Comparison of ENCODE assay signal across 8 cellular contexts in the genomic region with DNA sequence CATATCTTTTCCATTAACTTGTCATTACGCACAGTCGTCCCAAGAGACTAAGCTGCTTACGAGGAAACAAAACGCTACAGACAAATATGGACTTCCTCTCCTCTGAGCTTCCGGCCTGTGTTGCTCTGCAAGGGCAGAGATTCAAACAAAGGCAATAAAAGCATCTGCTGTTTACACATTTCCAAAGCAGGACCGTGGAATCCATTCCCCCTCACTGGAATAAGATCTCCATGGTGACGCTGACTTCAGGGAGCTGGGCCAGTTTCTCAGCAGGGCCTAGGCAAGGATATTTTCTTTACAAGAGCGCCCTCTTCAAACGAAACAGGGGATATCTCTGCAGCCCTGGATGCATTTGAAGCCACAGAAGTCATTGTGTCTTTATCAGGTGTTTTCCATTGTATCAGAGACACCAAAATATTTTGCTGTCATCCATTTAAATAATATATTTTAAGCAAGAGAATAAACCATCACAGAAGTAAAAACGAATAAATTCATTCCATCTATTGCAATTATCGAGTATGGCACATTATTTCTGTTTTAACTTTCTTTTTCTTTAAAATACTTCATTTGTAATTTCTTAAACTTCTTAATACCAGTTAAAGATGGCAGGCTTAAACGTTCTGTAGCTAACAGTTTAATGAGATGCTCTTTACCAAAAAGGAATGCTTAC.
A peak's percentile ranks its signal among the peaks of the same experiment; 100 is the strongest.
DNase-seq lines count a peak whose midpoint lies in the region; ATAC-seq and TF ChIP-seq lines count a peak whose summit lies in the region.

No MANE protein-coding gene starts in this region.

- ATAC-seq in HG03025 (IDR thresholded peaks at IDR 0.05; ENCODE audit: low FRiP score, unreplicated experiment) (no peak), T-cell (replicated peaks in 1 of 4) (no peak), HG03378 (IDR thresholded peaks at IDR 0.05; ENCODE audit: unreplicated experiment) (no peak)

- H2BK15ac ChIP-seq in neuronal stem cell (ENCODE audit: low read length): no peak overlapping the region

- H2BK120ac ChIP-seq in neuronal stem cell (ENCODE audit: low read depth, low read length): no peak overlapping the region

- H4K91ac ChIP-seq in neuronal stem cell (ENCODE audit: low read depth, low read length, poor library complexity): no peak overlapping the region

- H3K9me3 Mint-ChIP-seq in T-cell: peaks cover 0 to 5% (median 0%) of the 10 kb centered on the region in 3 donors

- no peak overlapping the region for H3K9ac ChIP-seq in neuronal stem cell (ENCODE audit: low read depth, low read length, poor library complexity)

- peak overlapping the region; percentile 21 for H2AFZ ChIP-seq in neuronal stem cell (ENCODE audit: low read length)

- in situ Hi-C loops in GM13977 (cut with MboI; ENCODE audit: low pct_unique_long_range_greater_than_20kb, low sequenced_read_pairs, unreplicated experiment): no loop called here

- no CpG with 5 or more reads among the region's 12 CpGs for WGBS in neuronal stem cell (ENCODE audit: extremely low coverage in 2 of 2, insufficient read length in 2 of 2, insufficient replicate concordance in 1 of 2), 2 donors

- H2BK5ac ChIP-seq in neuronal stem cell (ENCODE audit: low read length): no peak overlapping the region

- H3K4me2 ChIP-seq in neuronal stem cell (ENCODE audit: insufficient read depth, low read length, poor library complexity, severe bottlenecking): no peak overlapping the region

- H3K23ac ChIP-seq in neuronal stem cell (ENCODE audit: low read depth, low read length, poor library complexity): no peak overlapping the region

- peak; percentile 29 for TF ChIP-seq CTCF in GM13977 (IDR thresholded peaks at IDR 0.05; ENCODE audit: extremely low read depth, insufficient read depth, missing control alignments)
- peak; percentile 50 for TF ChIP-seq CTCF in fibroblast of villous mesenchyme (IDR thresholded peaks at IDR 0.05; ENCODE audit: insufficient read depth, low read depth, low read length)

- CTCF ChIA-PET in T-cell (lab: Charles Lee): no interaction called here

- no peaks in the 10 kb centered on the region for H3K27me3 Mint-ChIP-seq in T-cell

- H3K27ac Mint-ChIP-seq in T-cell: no peak overlapping the region

- POLR2A ChIA-PET in T-cell (lab: Charles Lee): no interaction called here

- H3K9me3 ChIP-seq in neuronal stem cell (replicated peaks in 1 of 2; ENCODE audit: control insufficient read depth in 2 of 2, insufficient read depth in 1 of 2, low read depth in 1 of 2, low read length in 2 of 2): peaks cover 0 to 4% of the 10 kb centered on the region in 2 donors

- H3K4me3 Mint-ChIP-seq in T-cell: no peak overlapping the region

- no peak overlapping the region for H2AK5ac ChIP-seq in neuronal stem cell (ENCODE audit: low read depth, low read length)

- peaks cover 0 to 1% of the 10 kb centered on the region in 2 donors for H3K4me1 ChIP-seq in neuronal stem cell (ENCODE audit: control insufficient read depth in 2 of 2, insufficient read depth in 1 of 2, low read depth in 1 of 2, low read length in 2 of 2)

- no peak overlapping the region for H3K18ac ChIP-seq in neuronal stem cell (ENCODE audit: low read length)

- no peak overlapping the region for H3K4me3 ChIP-seq in fibroblast of villous mesenchyme (ENCODE audit: low read depth, low read length)
- no peak overlapping the region for H3K4me3 ChIP-seq in neuronal stem cell (ENCODE audit: low read length in 2 of 2)

- H3K36me3 ChIP-seq in neuronal stem cell (replicated peaks in 1 of 2; ENCODE audit: control insufficient read depth in 2 of 2, insufficient read depth in 2 of 2, low read length in 2 of 2): peaks cover 0 to 4% of the 10 kb centered on the region in 2 donors

- no peak overlapping the region for H3K14ac ChIP-seq in neuronal stem cell (ENCODE audit: low read length)

- H3K4ac ChIP-seq in neuronal stem cell (ENCODE audit: low read length): no peak overlapping the region

- H3K27ac ChIP-seq in neuronal stem cell (replicated peaks; ENCODE audit: low read length): no peak overlapping the region

- no peaks in the 10 kb centered on the region for H3K36me3 Mint-ChIP-seq in T-cell

- peaks cover 0 to 4% (median 0%) of the 10 kb centered on the region in 3 experiments for H3K27me3 ChIP-seq in neuronal stem cell (ENCODE audit: control insufficient read depth in 3 of 3, insufficient read depth in 3 of 3, low read depth in 1 of 3, low read length in 3 of 3)

- peaks cover 4% of the 10 kb centered on the region for H3K79me1 ChIP-seq in neuronal stem cell (ENCODE audit: low read depth, low read length)

- no peaks in the 10 kb centered on the region for H3K4me1 Mint-ChIP-seq in T-cell

- no peak for DNase-seq in GM13977 (ENCODE audit: low spot score)
- peak; percentile 91 for DNase-seq in NCI-H1092 (lab: John Stamatoyannopoulos, UW)
- DNase-seq in SK-N-DZ (ENCODE audit: low spot score): peak; percentile 96
- peak; percentile 91 for DNase-seq in fibroblast of villous mesenchyme (ENCODE audit: low read depth)
- peak; percentile 69 for DNase-seq in neuronal stem cell (ENCODE audit: low spot score)
- DNase-seq in T-cell: no peak

- H4K8ac ChIP-seq in neuronal stem cell (ENCODE audit: low read depth, low read length): no peak overlapping the region

- no peak overlapping the region for H2BK12ac ChIP-seq in neuronal stem cell (ENCODE audit: low read length)

Comparison
In these comparisons a context has a peak if more than half of its experiments do, and no peak if none do; other contexts are left out.
1. DNase-seq: peak in NCI-H1092 (single experiment), SK-N-DZ (single experiment), fibroblast of villous mesenchyme (single experiment) and neuronal stem cell (single experiment); none in GM13977 (single experiment) and T-cell (0 of 34).